1 cellular context compared by ENCODE assay signal in genomic region chr7:2606539-2606936, GRCh38.
A peak's percentile ranks its signal among the peaks of the same experiment; 100 is the strongest.
TF ChIP-seq lines count a peak whose summit lies in the region.

No MANE protein-coding gene starts in this region.

TF ChIP-seq in K562, 482 proteins besides CTCF, POLR2A, EP300 and RAD21:
- TF ChIP-seq FOXM1 (IDR thresholded peaks at IDR 0.05; ENCODE audit: low read depth) (no peak), FOXM1 (CRISPR knock-in tag; IDR thresholded peaks at IDR 0.05; ENCODE audit: low read depth) (no peak), POLR2G (IDR thresholded peaks at IDR 0.05; ENCODE audit: low read depth, low read length) (0 out of 2 replicates have a peak, but pooled peaks have one; percentile 16), ZFX (CRISPR knock-in tag; IDR thresholded peaks at IDR 0.05) (no peak), ZNF518B (CRISPR knock-in tag; IDR thresholded peaks at IDR 0.05) (no peak)
